1 cellular context compared by ENCODE assay signal in the genomic region with DNA sequence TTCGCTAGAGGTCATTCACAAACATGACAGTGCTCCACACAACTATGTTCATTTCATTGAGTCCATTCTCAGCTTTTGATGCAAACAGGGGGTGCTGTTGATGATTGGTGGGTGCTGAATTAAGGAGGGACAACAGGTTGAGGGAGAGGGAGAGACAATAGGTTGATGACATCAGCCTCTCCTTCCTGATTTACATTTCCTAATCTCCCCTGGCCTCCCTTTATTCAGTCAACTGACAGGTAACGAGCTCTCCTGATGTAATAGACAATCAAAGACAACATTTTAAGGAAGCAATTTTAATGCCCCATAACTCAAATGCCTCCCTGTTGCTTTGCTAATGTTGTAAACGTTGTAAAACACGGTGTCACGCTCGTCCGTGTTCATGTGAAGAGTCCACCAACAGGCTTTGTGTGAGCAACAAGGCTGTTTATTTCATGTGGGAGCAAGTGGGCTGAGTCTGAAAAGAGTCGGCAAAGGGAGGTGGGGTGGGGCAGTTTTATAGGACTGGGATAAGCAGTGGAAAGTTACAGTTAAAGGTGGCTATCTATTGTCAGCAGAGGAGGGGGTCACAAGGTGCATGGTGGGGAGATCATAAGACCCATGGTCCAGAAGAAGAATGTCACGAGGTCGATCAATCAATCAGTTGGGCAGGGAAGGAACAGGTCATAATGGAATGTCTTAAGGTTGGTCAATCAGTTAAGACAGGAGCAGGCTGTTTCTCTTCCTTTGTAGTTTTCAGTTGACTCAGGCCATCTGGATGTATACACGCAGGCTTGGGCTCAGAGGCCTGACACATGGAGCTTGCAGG.
TF ChIP-seq lines count a peak whose summit lies in the region.

No MANE protein-coding gene starts in this region.

TF ChIP-seq in K562, 482 proteins besides CTCF, POLR2A, EP300 and RAD21 (continued from another document and continues in another):
- TF ChIP-seq MLLT1 (IDR thresholded peaks at IDR 0.05) (peak; percentile 37 to 50; a peak in 1 of 4 replicates), ZNF3 (CRISPR knock-in tag; IDR thresholded peaks at IDR 0.05) (no peak), PCBP2 (IDR thresholded peaks at IDR 0.05; ENCODE audit: low read depth, low read length, poor library complexity, severe bottlenecking) (no peak), BMI1 (IDR thresholded peaks at IDR 0.05; ENCODE audit: low read length) (no peak), KAT7 (CRISPR knock-in tag; IDR thresholded peaks at IDR 0.05; ENCODE audit: borderline replicate concordance) (no peak), ZSCAN32 (CRISPR knock-in tag; IDR thresholded peaks at IDR 0.05) (no peak), C11orf30 (IDR thresholded peaks at IDR 0.05; ENCODE audit: low read depth) (no peak), ZNF384 (IDR thresholded peaks at IDR 0.05; ENCODE audit: low read depth, low read length) (no peak), U2AF2 (optimal IDR thresholded peaks at IDR 0.05; ENCODE audit: low read depth, low read length) (no peak), HDAC3 (IDR thresholded peaks at IDR 0.05; ENCODE audit: borderline replicate concordance, partially characterized antibody) (no peak), RAD51 (IDR thresholded peaks at IDR 0.05; ENCODE audit: borderline replicate concordance, low read depth) (peak; percentile 21; the same call in 1 of the 2 replicates), NR1H2 (CRISPR knock-in tag; IDR thresholded peaks at IDR 0.05) (no peak), HNRNPLL (IDR thresholded peaks at IDR 0.05; ENCODE audit: low read depth, low read length, poor library complexity, severe bottlenecking) (no peak), BHLHE40 (IDR thresholded peaks at IDR 0.05; ENCODE audit: low read length) (no peak), PML (IDR thresholded peaks at IDR 0.05; ENCODE audit: low read length) (no peak), OTX1 (CRISPR knock-in tag; IDR thresholded peaks at IDR 0.05) (no peak), ZBED1 (IDR thresholded peaks at IDR 0.05) (no peak), SMARCC2 (IDR thresholded peaks at IDR 0.05; ENCODE audit: low read depth) (no peak), RBM25 (IDR thresholded peaks at IDR 0.05; ENCODE audit: low read depth, low read length, severe bottlenecking) (no peak), TAF9B (IDR thresholded peaks at IDR 0.05; ENCODE audit: partially characterized antibody) (peak; percentile 32), DPF2 (IDR thresholded peaks at IDR 0.05) (peak; percentile 80), MAZ (CRISPR knock-in tag; conservative IDR thresholded peaks at IDR 0.05 in 1 of 2, IDR thresholded peaks at IDR 0.05 in 1 of 2) (no peak; a peak in 1 of 4 replicates), POLR2G (IDR thresholded peaks at IDR 0.05; ENCODE audit: low read depth, low read length) (no peak), TAF15 (IDR thresholded peaks at IDR 0.05; ENCODE audit: low read depth, low read length) (no peak), ZNF584 (CRISPR knock-in tag; IDR thresholded peaks at IDR 0.05; ENCODE audit: low read depth) (no peak), ZNF436 (CRISPR knock-in tag; IDR thresholded peaks at IDR 0.05) (no peak), PHB (CRISPR knock-in tag; IDR thresholded peaks at IDR 0.05) (no peak), LEF1 (IDR thresholded peaks at IDR 0.05) (no peak), MAFF (IDR thresholded peaks at IDR 0.05; ENCODE audit: low read length) (no peak), RFX1 (IDR thresholded peaks at IDR 0.05) (no peak), PHF21A (IDR thresholded peaks at IDR 0.05; ENCODE audit: borderline replicate concordance, low read depth) (no peak), THRB (CRISPR knock-in tag; conservative IDR thresholded peaks at IDR 0.05) (no peak), STAT5A (IDR thresholded peaks at IDR 0.05; ENCODE audit: borderline replicate concordance, low read length) (no peak), HMBOX1 (IDR thresholded peaks at IDR 0.05) (no peak), HINFP (tag; conservative IDR thresholded peaks at IDR 0.05; ENCODE audit: low read depth) (no peak), PCBP1 (IDR thresholded peaks at IDR 0.05; ENCODE audit: low read depth, low read length, poor library complexity, severe bottlenecking) (no peak), NR2F6 (CRISPR knock-in tag; IDR thresholded peaks at IDR 0.05) (no peak), ZKSCAN1 (IDR thresholded peaks at IDR 0.05; ENCODE audit: low read depth, low read length) (no peak), RBBP5 (IDR thresholded peaks at IDR 0.05; ENCODE audit: borderline replicate concordance, insufficient read depth, low read length, poor library complexity, severe bottlenecking) (no peak), TAF7 (tag; IDR thresholded peaks at IDR 0.05) (no peak), CREB3 (tag; conservative IDR thresholded peaks at IDR 0.05; ENCODE audit: low read depth) (no peak), PTTG1 (tag; IDR thresholded peaks at IDR 0.05; ENCODE audit: low read depth) (no peak), ZNF41 (CRISPR knock-in tag; conservative IDR thresholded peaks at IDR 0.05) (no peak), ETS2 (tag; IDR thresholded peaks at IDR 0.05; ENCODE audit: borderline replicate concordance, poor library complexity, severe bottlenecking) (no peak)
- TF ChIP-seq, protein P1, sequence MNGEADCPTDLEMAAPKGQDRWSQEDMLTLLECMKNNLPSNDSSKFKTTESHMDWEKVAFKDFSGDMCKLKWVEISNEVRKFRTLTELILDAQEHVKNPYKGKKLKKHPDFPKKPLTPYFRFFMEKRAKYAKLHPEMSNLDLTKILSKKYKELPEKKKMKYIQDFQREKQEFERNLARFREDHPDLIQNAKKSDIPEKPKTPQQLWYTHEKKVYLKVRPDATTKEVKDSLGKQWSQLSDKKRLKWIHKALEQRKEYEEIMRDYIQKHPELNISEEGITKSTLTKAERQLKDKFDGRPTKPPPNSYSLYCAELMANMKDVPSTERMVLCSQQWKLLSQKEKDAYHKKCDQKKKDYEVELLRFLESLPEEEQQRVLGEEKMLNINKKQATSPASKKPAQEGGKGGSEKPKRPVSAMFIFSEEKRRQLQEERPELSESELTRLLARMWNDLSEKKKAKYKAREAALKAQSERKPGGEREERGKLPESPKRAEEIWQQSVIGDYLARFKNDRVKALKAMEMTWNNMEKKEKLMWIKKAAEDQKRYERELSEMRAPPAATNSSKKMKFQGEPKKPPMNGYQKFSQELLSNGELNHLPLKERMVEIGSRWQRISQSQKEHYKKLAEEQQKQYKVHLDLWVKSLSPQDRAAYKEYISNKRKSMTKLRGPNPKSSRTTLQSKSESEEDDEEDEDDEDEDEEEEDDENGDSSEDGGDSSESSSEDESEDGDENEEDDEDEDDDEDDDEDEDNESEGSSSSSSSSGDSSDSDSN (IDR thresholded peaks at IDR 0.05; ENCODE audit: borderline replicate concordance in 1 of 2, low read depth in 2 of 2, low read length in 2 of 2) = no peak
- TF ChIP-seq, protein P2, sequence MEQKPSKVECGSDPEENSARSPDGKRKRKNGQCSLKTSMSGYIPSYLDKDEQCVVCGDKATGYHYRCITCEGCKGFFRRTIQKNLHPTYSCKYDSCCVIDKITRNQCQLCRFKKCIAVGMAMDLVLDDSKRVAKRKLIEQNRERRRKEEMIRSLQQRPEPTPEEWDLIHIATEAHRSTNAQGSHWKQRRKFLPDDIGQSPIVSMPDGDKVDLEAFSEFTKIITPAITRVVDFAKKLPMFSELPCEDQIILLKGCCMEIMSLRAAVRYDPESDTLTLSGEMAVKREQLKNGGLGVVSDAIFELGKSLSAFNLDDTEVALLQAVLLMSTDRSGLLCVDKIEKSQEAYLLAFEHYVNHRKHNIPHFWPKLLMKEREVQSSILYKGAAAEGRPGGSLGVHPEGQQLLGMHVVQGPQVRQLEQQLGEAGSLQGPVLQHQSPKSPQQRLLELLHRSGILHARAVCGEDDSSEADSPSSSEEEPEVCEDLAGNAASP (IDR thresholded peaks at IDR 0.05) = no peak
- TF ChIP-seq, protein P3, sequence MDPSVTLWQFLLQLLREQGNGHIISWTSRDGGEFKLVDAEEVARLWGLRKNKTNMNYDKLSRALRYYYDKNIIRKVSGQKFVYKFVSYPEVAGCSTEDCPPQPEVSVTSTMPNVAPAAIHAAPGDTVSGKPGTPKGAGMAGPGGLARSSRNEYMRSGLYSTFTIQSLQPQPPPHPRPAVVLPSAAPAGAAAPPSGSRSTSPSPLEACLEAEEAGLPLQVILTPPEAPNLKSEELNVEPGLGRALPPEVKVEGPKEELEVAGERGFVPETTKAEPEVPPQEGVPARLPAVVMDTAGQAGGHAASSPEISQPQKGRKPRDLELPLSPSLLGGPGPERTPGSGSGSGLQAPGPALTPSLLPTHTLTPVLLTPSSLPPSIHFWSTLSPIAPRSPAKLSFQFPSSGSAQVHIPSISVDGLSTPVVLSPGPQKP (CRISPR knock-in tag; IDR thresholded peaks at IDR 0.05) = no peak
- TF ChIP-seq, protein P4, sequence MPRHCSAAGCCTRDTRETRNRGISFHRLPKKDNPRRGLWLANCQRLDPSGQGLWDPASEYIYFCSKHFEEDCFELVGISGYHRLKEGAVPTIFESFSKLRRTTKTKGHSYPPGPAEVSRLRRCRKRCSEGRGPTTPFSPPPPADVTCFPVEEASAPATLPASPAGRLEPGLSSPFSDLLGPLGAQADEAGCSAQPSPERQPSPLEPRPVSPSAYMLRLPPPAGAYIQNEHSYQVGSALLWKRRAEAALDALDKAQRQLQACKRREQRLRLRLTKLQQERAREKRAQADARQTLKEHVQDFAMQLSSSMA (CRISPR knock-in tag; IDR thresholded peaks at IDR 0.05) = no peak
- TF ChIP-seq, protein P5, sequence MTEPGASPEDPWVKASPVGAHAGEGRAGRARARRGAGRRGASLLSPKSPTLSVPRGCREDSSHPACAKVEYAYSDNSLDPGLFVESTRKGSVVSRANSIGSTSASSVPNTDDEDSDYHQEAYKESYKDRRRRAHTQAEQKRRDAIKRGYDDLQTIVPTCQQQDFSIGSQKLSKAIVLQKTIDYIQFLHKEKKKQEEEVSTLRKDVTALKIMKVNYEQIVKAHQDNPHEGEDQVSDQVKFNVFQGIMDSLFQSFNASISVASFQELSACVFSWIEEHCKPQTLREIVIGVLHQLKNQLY (CRISPR knock-in tag; conservative IDR thresholded peaks at IDR 0.05) = no peak
